In genomic region chr4:6494431-6495295, GRCh38 we compare ENCODE assay signal across 14 cellular contexts. TPM values are rescaled to one million over a fixed set of nuclear protein-coding genes. Genes with fewer than 3 reads are reported as not detected.
"Had no signal": no experiment of that assay in that cellular context is flagged by ENCODE, and none has a peak within 500 bp of the region (broad histone marks: within the 10 kb centered on the region; RNA-seq: fewer than 3 reads in every experiment).

No MANE protein-coding gene starts in this region.

- DNase-seq: activated CD4-positive, alpha-beta T cell treated with anti-CD3 and anti-CD28 coated beads for 4 hours; activated CD8-positive, alpha-beta T cell treated with anti-CD3 and anti-CD28 coated beads, Interleukin-2, amount 10 ng/mL, durations not matched to agents 7 days and 5 days; activated naive CD4-positive, alpha-beta T cell treated with anti-CD3 and anti-CD28 coated beads for 36 hours; activated naive CD8-positive, alpha-beta T cell treated with anti-CD3 and anti-CD28 coated beads, Interleukin-2, amount 50 U/mL, for 24 hours; activated T-cell treated with anti-CD3 and anti-CD28 coated beads for 4 hours; kidney glomerular epithelial cell; midbrain; SHP77 treated with DMSO at 0.1 percent for 48 hours; stimulated activated CD4-positive, alpha-beta T cell treated with anti-CD3 and anti-CD28 coated beads, Interleukin-4, amount 100 ng/mL, for 24 hours; stimulated activated naive CD4-positive, alpha-beta T cell; T-helper 1 cell; transverse colon had no signal

- H3K27ac ChIP-seq: foreskin keratinocyte, transverse colon had no signal

- H3K27me3 ChIP-seq: transverse colon had no signal

- H3K36me3 ChIP-seq: prostate gland, transverse colon had no signal

- H3K4me1 ChIP-seq: foreskin keratinocyte had no signal

- H3K4me3 ChIP-seq: transverse colon had no signal

- H3K9me3 ChIP-seq: prostate gland, transverse colon had no signal

RNA-seq across cellular contexts. Expression of gene PPP2R2C, which starts 22.2 kb away (rescaled TPM):
- total RNA-seq: activated CD8-positive, alpha-beta T cell treated with anti-CD3 and anti-CD28 coated beads, Interleukin-2, amount 10 ng/mL, durations not matched to agents 7 days and 5 days; activated naive CD4-positive, alpha-beta T cell treated with anti-CD3 and anti-CD28 coated beads for 36 hours had no signal
